ENCODE assay signal across 12 cellular contexts in genomic region chr6:21522773-21523490, GRCh38.
DNase-seq lines count a peak whose midpoint lies in the region; ATAC-seq, FAIRE-seq and TF ChIP-seq lines count a peak whose summit lies in the region.
"Had no signal": no experiment of that assay in that cellular context is flagged by ENCODE, and none has a peak within 500 bp of the region (broad histone marks: within the 10 kb centered on the region; RNA-seq: fewer than 3 reads in every experiment).

No MANE protein-coding gene starts in this region.

- DNase-seq in NCI-H1694 (lab: John Stamatoyannopoulos, UW) (peak; percentile 1), NCI-H1694 treated with DMSO at 0.1 percent for 48 hours (lab: John Stamatoyannopoulos, UW) (no peak), NCI-H2081 (lab: John Stamatoyannopoulos, UW) (peak; percentile 69 to 88), K562 (ENCODE audit: extremely low read depth in 1 of 4, low spot score in 3 of 4) (no peak), occipital lobe (lab: John Stamatoyannopoulos, UW) (peak; percentile 10), foreskin melanocyte (no peak)
- no peak for DNase-seq in activated T-cell treated with anti-CD3 and anti-CD28 coated beads, Interleukin-2, amount 50 U/mL, for 4 hours
- DNase-seq: activated CD4-positive, alpha-beta memory T cell treated with anti-CD3 and anti-CD28 coated beads, Interleukin-2, amount 10 ng/mL, durations not matched to agents 7 days and 5 days; uterus had no signal

- ATAC-seq in K562 = peak; percentile 49; the same call in 2 of the 3 replicates
- ATAC-seq in HG02938 (IDR thresholded peaks at IDR 0.05; ENCODE audit: unreplicated experiment) = no peak
- no peak for ATAC-seq in activated T-cell treated with anti-CD3 and anti-CD28 coated beads, Interleukin-2, amount 50 U/mL, for 4 hours

- no peak overlapping the region for H3K9ac ChIP-seq in K562 (ENCODE audit: insufficient read depth in 1 of 2, low read depth in 2 of 2, low read length in 2 of 2)

- no peak overlapping the region for H3K4me2 ChIP-seq in K562 (ENCODE audit: insufficient read depth, low read length)

- no peak for TF ChIP-seq RAD21 in K562 (CRISPR knock-in tag; conservative IDR thresholded peaks at IDR 0.05 in 1 of 2, IDR thresholded peaks at IDR 0.05 in 1 of 2)

- no peak for TF ChIP-seq POLR2A in K562 (conservative IDR thresholded peaks at IDR 0.05)

- no peaks in the 10 kb centered on the region for H3K36me3 Mint-ChIP-seq in activated T-cell treated with anti-CD3 and anti-CD28 coated beads, Interleukin-2, amount 50 U/mL, for 4 hours (ENCODE audit: insufficient read depth)

- peaks cover 15 to 20% of the 10 kb centered on the region in 2 experiments; a peak in 4 of 5 replicates for H3K27me3 ChIP-seq in K562 (ENCODE audit: control insufficient read depth in 2 of 2, insufficient read depth in 2 of 2, low read length in 2 of 2)
- H3K27me3 ChIP-seq: uterus had no signal

- WGBS in K562 (ENCODE audit: insufficient coverage, low coverage, missing lambda C conversion rate) = 3% methylated on average over 21 of the region's 21 CpGs

- H3K4me3 ChIP-seq in K562 = no peak overlapping the region
- H3K4me3 ChIP-seq: SK-N-MC, uterus had no signal

- H3K4me1 Mint-ChIP-seq in activated T-cell treated with anti-CD3 and anti-CD28 coated beads, Interleukin-2, amount 50 U/mL, for 4 hours (ENCODE audit: low read depth) = no peaks in the 10 kb centered on the region
- H3K4me1 Mint-ChIP-seq: activated CD4-positive, alpha-beta memory T cell treated with anti-CD3 and anti-CD28 coated beads, Interleukin-2, amount 10 ng/mL, durations not matched to agents 7 days and 5 days had no signal

- H3K79me2 ChIP-seq in K562 (ENCODE audit: control insufficient read depth, insufficient read depth, low read length) = no peaks in the 10 kb centered on the region

- CTCF ChIA-PET in K562 (lab: Yijun Ruan, JAX; ENCODE audit: low intra/inter-chr PET ratio) = no interaction called here

- no peaks in the 10 kb centered on the region for H4K20me1 ChIP-seq in K562 (replicated peaks; ENCODE audit: control insufficient read depth, insufficient read depth, low read length)

- no peak overlapping the region for H2AFZ ChIP-seq in K562 (ENCODE audit: low read depth, low read length)

- intact Hi-C loops in K562 (cut with micrococcal nuclease) = no loop called here

- TF ChIP-seq CTCF in K562 (IDR thresholded peaks at IDR 0.05 in 2 of 3, conservative IDR thresholded peaks at IDR 0.05 in 1 of 3; ENCODE audit: insufficient read depth in 2 of 3, low read depth in 1 of 3, low read length in 3 of 3) = no peak

- no peak overlapping the region for H3K27ac ChIP-seq in K562 (ENCODE audit: extremely low read depth, low read depth, low read length)
- H3K27ac ChIP-seq: SK-N-MC, uterus had no signal

- no peaks in the 10 kb centered on the region for H3K4me1 ChIP-seq in K562 (replicated peaks in 1 of 2; ENCODE audit: control insufficient read depth in 2 of 2, insufficient read depth in 2 of 2, low read length in 2 of 2)
- H3K4me1 ChIP-seq: uterus had no signal

- no peaks in the 10 kb centered on the region for H3K9me3 ChIP-seq in K562 (replicated peaks; ENCODE audit: control insufficient read depth, insufficient read depth, low read depth, low read length)
- H3K9me3 ChIP-seq: uterus had no signal

- POLR2A ChIA-PET in K562 (lab: Yijun Ruan, JAX) = interaction anchor here (1.3 kb wide), 1 partner anchor 12 kb away, joined by 6 read pairs; no protein-coding TSS in a partner anchor

- no peak for TF ChIP-seq EP300 in K562 (IDR thresholded peaks at IDR 0.05; ENCODE audit: low read length)

- no peaks in the 10 kb centered on the region for H3K9me3 Mint-ChIP-seq in activated T-cell treated with anti-CD3 and anti-CD28 coated beads, Interleukin-2, amount 50 U/mL, for 4 hours
- H3K9me3 Mint-ChIP-seq: activated CD4-positive, alpha-beta memory T cell treated with anti-CD3 and anti-CD28 coated beads, Interleukin-2, amount 10 ng/mL, durations not matched to agents 7 days and 5 days had no signal

- H3K27me3 Mint-ChIP-seq in activated T-cell treated with anti-CD3 and anti-CD28 coated beads, Interleukin-2, amount 50 U/mL, for 4 hours (ENCODE audit: low read depth) = peaks cover 4% of the 10 kb centered on the region

- H3K36me3 ChIP-seq in K562 (ENCODE audit: control insufficient read depth, insufficient read depth, low read length) = no peaks in the 10 kb centered on the region
- H3K36me3 ChIP-seq: uterus had no signal

- no TSS peak for BruUV-seq in K562 (replicated peaks; lab: Mats Ljungman, UMichigan)

- no peaks in the 10 kb centered on the region for H3K9me1 ChIP-seq in K562 (ENCODE audit: control insufficient read depth, insufficient read depth, low read length)

- no peak for FAIRE-seq in K562 (lab: Jason Lieb, UNC)
- FAIRE-seq: endometrium had no signal

- in situ Hi-C loops in K562 (cut with MboI) = no loop called here

- H3K4me3 Mint-ChIP-seq in activated T-cell treated with anti-CD3 and anti-CD28 coated beads, Interleukin-2, amount 50 U/mL, for 4 hours = no peak overlapping the region
- H3K4me3 Mint-ChIP-seq: activated CD4-positive, alpha-beta memory T cell treated with anti-CD3 and anti-CD28 coated beads, Interleukin-2, amount 10 ng/mL, durations not matched to agents 7 days and 5 days had no signal

TF ChIP-seq in K562, 482 proteins besides CTCF, POLR2A, EP300 and RAD21 (continues in another document):
- TF ChIP-seq RB1 (IDR thresholded peaks at IDR 0.05; ENCODE audit: low read depth) (no peak), CLOCK (CRISPR knock-in tag; IDR thresholded peaks at IDR 0.05; ENCODE audit: borderline replicate concordance) (no peak), MBD2 (IDR thresholded peaks at IDR 0.05; ENCODE audit: borderline replicate concordance, low read depth) (no peak), SAP30 (IDR thresholded peaks at IDR 0.05; ENCODE audit: borderline replicate concordance, insufficient read depth, low read depth, low read length, poor library complexity, severe bottlenecking) (no peak), CTCFL (IDR thresholded peaks at IDR 0.05; ENCODE audit: borderline replicate concordance, insufficient read depth, low read depth, low read length, poor library complexity, severe bottlenecking) (no peak), SNRNP70 (optimal IDR thresholded peaks at IDR 0.05; ENCODE audit: low read depth, low read length) (no peak), SRSF9 (IDR thresholded peaks at IDR 0.05; ENCODE audit: borderline replicate concordance, low read depth, low read length) (no peak), ZMIZ1 (IDR thresholded peaks at IDR 0.05; ENCODE audit: low read depth in 2 of 2, low read length in 2 of 2) (no peak)

Comparison
In these comparisons a context has a peak if more than half of its experiments do, and no peak if none do; other contexts are left out.
1. DNase-seq: peak in NCI-H1694 (single experiment), NCI-H2081 (2 of 2) and occipital lobe (single experiment); none in NCI-H1694 treated with DMSO at 0.1 percent for 48 hours (single experiment), K562 (0 of 4), foreskin melanocyte (single experiment) and activated T-cell treated with anti-CD3 and anti-CD28 coated beads, Interleukin-2, amount 50 U/mL, for 4 hours (single experiment).